26 cellular contexts compared by ENCODE assay signal in the genomic region with DNA sequence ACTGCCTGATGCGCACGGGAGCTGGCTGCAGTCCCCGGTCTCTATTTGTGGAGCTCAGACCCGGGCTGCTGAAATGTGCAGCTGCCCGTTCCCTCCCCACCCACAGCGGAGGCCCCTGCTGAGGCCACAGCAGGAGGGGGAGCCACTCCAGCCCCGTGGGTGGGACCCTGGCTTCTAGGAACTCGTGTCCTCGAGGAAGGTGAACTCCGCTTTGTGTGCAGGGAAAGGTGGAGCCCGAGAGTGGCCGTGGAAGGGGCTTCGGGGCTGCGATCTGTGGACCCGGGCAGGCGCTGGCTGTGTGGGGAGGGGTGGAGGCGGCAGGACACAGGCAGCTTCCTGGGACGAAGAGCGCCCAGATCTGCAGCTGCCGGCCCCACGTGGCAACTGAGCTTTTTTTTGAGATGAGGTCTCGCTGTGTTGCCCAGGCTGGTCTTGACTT. TPM values are rescaled to one million over a fixed set of nuclear protein-coding genes. Genes with fewer than 3 reads are reported as not detected.
"Had no signal": no experiment of that assay in that cellular context is flagged by ENCODE, and none has a peak within 500 bp of the region (broad histone marks: within the 10 kb centered on the region; RNA-seq: fewer than 3 reads in every experiment).

No MANE protein-coding gene starts in this region.

- H3K4me3 ChIP-seq: breast epithelium, MG63 had no signal

- H3K9ac ChIP-seq: SK-N-SH had no signal

- H3K4me2 ChIP-seq: SK-N-SH had no signal

- H3K4me1 ChIP-seq: breast epithelium had no signal

- ATAC-seq: activated CD8-positive, alpha-beta T cell treated with anti-CD3 and anti-CD28 coated beads, Interleukin-2, amount 10 ng/mL, durations not matched to agents 7 days and 5 days; Panc1; Right ventricle myocardium inferior had no signal

- H3K27ac ChIP-seq: breast epithelium, VCaP had no signal

- H3K27me3 ChIP-seq: breast epithelium, MG63 had no signal

- DNase-seq: activated CD4-positive, CD25-positive, alpha-beta regulatory T cell; activated CD8-positive, alpha-beta memory T cell treated with anti-CD3 and anti-CD28 coated beads, Interleukin-2, amount 50 U/mL, for 48 hours; activated CD8-positive, alpha-beta T cell treated with anti-CD3 and anti-CD28 coated beads, Interleukin-2, amount 10 ng/mL, durations not matched to agents 7 days and 5 days; activated effector memory CD4-positive, alpha-beta T cell treated with Interleukin-2 at 50 U/mL for 16 hours; activated naive CD4-positive, alpha-beta T cell; activated T-cell treated with anti-CD3 and anti-CD28 coated beads, Interleukin-2, amount 50 U/mL, for 24 hours; aorta; caudate nucleus; MG63; NCI-H1105; NCI-H1694 treated with DMSO at 0.1 percent for 48 hours; NCI-H2029 treated with DMSO at 0.1 percent for 48 hours; NCI-H446; NCI-H524; NCI-H748 treated with DMSO at 0.1 percent for 48 hours; OCI-M1; RPMI8226; SK-N-SH; T-helper 1 cell had no signal

- H3K9me3 ChIP-seq: breast epithelium, MG63, SK-N-SH had no signal

- H3K36me3 ChIP-seq: breast epithelium, MG63 had no signal

RNA-seq across cellular contexts. Expression of a gene that starts 10.5 kb away (rescaled TPM):
- total RNA-seq: activated T-helper 1 cell treated with anti-CD3 and anti-CD28 coated beads, Interleukin-12 subunit alpha, Interleukin-12 subunit beta, Interleukin-2, Interleukin-4 antibody, amounts not matched to agents 30 ng/mL and 10 ng/mL and 1 ng/mL, durations not matched to agents 14 hours and 24 hours and 36 hours; aorta; breast epithelium; chondrocyte; T-helper 2 cell treated with Interferon-gamma antibody and Interleukin-4, amounts not matched to agents 100 ng/mL and 5 ng/mL, for 36 hours had no signal
- polyA plus RNA-seq: aorta, SK-N-SH had no signal
